ENCODE assay signal across 20 cellular contexts in the genomic region with DNA sequence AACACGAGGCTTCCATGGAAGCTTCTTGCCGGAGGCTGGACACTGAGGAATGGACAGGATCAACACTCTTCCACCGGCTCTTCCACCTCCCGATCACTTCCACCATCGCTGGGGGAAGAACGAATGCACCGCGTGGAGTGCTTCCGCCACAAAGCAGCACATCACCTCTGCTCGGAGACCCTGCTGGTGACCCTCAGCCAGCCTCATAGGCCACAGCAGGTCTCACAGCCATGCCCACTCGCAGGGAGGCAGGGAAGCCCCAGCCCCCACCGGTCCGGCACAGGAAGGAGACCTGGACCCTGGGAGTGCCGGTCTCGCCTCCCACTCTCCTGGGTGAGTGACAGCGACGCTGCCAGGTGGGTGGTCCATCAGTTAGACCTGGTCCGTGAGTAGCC. TPM values are rescaled to one million over a fixed set of nuclear protein-coding genes. Genes with fewer than 3 reads are reported as not detected.
DNase-seq lines count a peak whose midpoint lies in the region; ATAC-seq, FAIRE-seq and TF ChIP-seq lines count a peak whose summit lies in the region.
"Had no signal": no experiment of that assay in that cellular context is flagged by ENCODE, and none has a peak within 500 bp of the region (broad histone marks: within the 10 kb centered on the region; RNA-seq: fewer than 3 reads in every experiment).

No MANE protein-coding gene starts in this region.

- H3K4me3 ChIP-seq in GM12878, result no peak overlapping the region; the same call in 1 of the 2 replicates
- no peak overlapping the region for H3K4me3 ChIP-seq in osteoblast (ENCODE audit: insufficient read depth, low read length)
- H3K4me3 ChIP-seq in body of pancreas, result no peak overlapping the region

- H3K9me3 ChIP-seq in GM12878 (replicated peaks; ENCODE audit: control insufficient read depth, insufficient read depth, low read length) (no peaks in the 10 kb centered on the region), osteoblast (ENCODE audit: low read depth, low read length) (no peaks in the 10 kb centered on the region), body of pancreas (no peaks in the 10 kb centered on the region)

- POLR2A ChIA-PET in GM12878 (lab: Charles Lee), result interaction anchor here (0.9 kb wide), 1 partner anchor 13 kb away, joined by 3 read pairs; no protein-coding TSS in a partner anchor

- H3K27me3 ChIP-seq in GM12878 (replicated peaks in 1 of 2; ENCODE audit: control insufficient read depth in 2 of 2, insufficient read depth in 2 of 2, low read length in 1 of 2) (no peaks in the 10 kb centered on the region), osteoblast (ENCODE audit: insufficient read depth, low read length) (no peaks in the 10 kb centered on the region), body of pancreas (no peaks in the 10 kb centered on the region)
- H3K27me3 ChIP-seq: MG63 had no signal

- no peaks in the 10 kb centered on the region for H3K27me3 Mint-ChIP-seq in activated CD8-positive, alpha-beta memory T cell treated with anti-CD3 and anti-CD28 coated beads, Interleukin-2, amount 10 ng/mL, durations not matched to agents 7 days and 5 days
- H3K27me3 Mint-ChIP-seq in HFFc6 (ENCODE audit: insufficient read depth), result no peaks in the 10 kb centered on the region; the same call in 1 of the 2 replicates

- no peak for ATAC-seq in activated CD8-positive, alpha-beta memory T cell treated with anti-CD3 and anti-CD28 coated beads, Interleukin-2, amount 10 ng/mL, durations not matched to agents 7 days and 5 days
- ATAC-seq in GM12878 (no peak), body of pancreas (no peak)
- ATAC-seq: HCT116, left lobe of liver had no signal

- 93% methylated on average over 18 of the region's 18 CpGs for WGBS in GM12878 (ENCODE audit: insufficient coverage, insufficient replicate concordance, low lambda C conversion rate, missing lambda C conversion rate)
- 88 to 95% methylated on average over 12 to 18 of the region's 18 CpGs for WGBS in body of pancreas, 2 donors

- CTCF ChIA-PET in activated CD8-positive, alpha-beta memory T cell treated with anti-CD3 and anti-CD28 coated beads, Interleukin-2, amount 10 ng/mL, durations not matched to agents 7 days and 5 days (lab: Charles Lee), result interaction anchor here (1.5 kb wide), 1 partner anchor 22 kb away, joined by 3 read pairs; no protein-coding TSS in a partner anchor
- CTCF ChIA-PET in GM12878 (lab: Yijun Ruan, JAX), result interaction anchor here (0.8 to 1.1 kb wide), 3 partner anchors 13 to 31 kb away, joined by 3 to 5 read pairs (median 3); no protein-coding TSS in a partner anchor

- SMC1A ChIA-PET in GM12878 (lab: Charles Lee; ENCODE audit: uncharacterized antibody, unreplicated experiment), result no interaction called here

- TF ChIP-seq POLR2A in GM12878 (IDR thresholded peaks at IDR 0.05; ENCODE audit: low read depth, low read length) (no peak), body of pancreas (IDR thresholded peaks at IDR 0.05) (no peak)

- H2AFZ ChIP-seq in GM12878 (ENCODE audit: control insufficient read depth, low read depth, low read length) (no peak overlapping the region), osteoblast (ENCODE audit: low read length) (peak overlapping the region; percentile 43)

- intact Hi-C loops in GM12878 (cut with micrococcal nuclease; ENCODE audit: unreplicated experiment), result loop anchor here (10.0 kb wide), 1 partner anchor 480 kb away; no protein-coding TSS in a partner anchor
- intact Hi-C loops in body of pancreas (cut with DNase I), result no loop called here

- peak overlapping the region; percentile 98 for H3K27ac Mint-ChIP-seq in activated CD8-positive, alpha-beta memory T cell treated with anti-CD3 and anti-CD28 coated beads, Interleukin-2, amount 10 ng/mL, durations not matched to agents 7 days and 5 days
- peak overlapping the region; percentile 50 for H3K27ac Mint-ChIP-seq in HFFc6
- H3K27ac Mint-ChIP-seq: nephron had no signal

- no peak overlapping the region for H3K4me3 Mint-ChIP-seq in activated CD8-positive, alpha-beta memory T cell treated with anti-CD3 and anti-CD28 coated beads, Interleukin-2, amount 10 ng/mL, durations not matched to agents 7 days and 5 days
- no peak overlapping the region for H3K4me3 Mint-ChIP-seq in HFFc6
- H3K4me3 Mint-ChIP-seq: activated CD4-positive, alpha-beta memory T cell treated with anti-CD3 and anti-CD28 coated beads for 36 hours had no signal

- TF ChIP-seq CTCF in HFFc6 (IDR thresholded peaks at IDR 0.05), result no peak
- no peak for TF ChIP-seq CTCF in GM12878 (IDR thresholded peaks at IDR 0.05 in 2 of 3, conservative IDR thresholded peaks at IDR 0.05 in 1 of 3; ENCODE audit: control insufficient read depth in 2 of 3, extremely low read depth in 1 of 3, insufficient read depth in 1 of 3, low read depth in 3 of 3, low read length in 3 of 3)
- TF ChIP-seq CTCF in osteoblast (IDR thresholded peaks at IDR 0.05; ENCODE audit: extremely low read depth, low read depth, low read length), result no peak
- no peak for TF ChIP-seq CTCF in body of pancreas (IDR thresholded peaks at IDR 0.05)

- in situ Hi-C loops in GM12878 (cut with MboI), result loop anchor here (5.0 kb wide), 1 partner anchor 308 kb away; no protein-coding TSS in a partner anchor

- H3K4me1 ChIP-seq in GM12878 (ENCODE audit: control insufficient read depth, insufficient read depth, low read length) (peaks cover 50% of the 10 kb centered on the region), osteoblast (ENCODE audit: insufficient read depth, low read length) (peaks cover 53% of the 10 kb centered on the region), body of pancreas (peaks cover 18% of the 10 kb centered on the region)

- H4K20me1 ChIP-seq in GM12878 (ENCODE audit: control insufficient read depth, insufficient read depth) (no peaks in the 10 kb centered on the region), osteoblast (ENCODE audit: insufficient read depth, low read length) (peaks cover 7% of the 10 kb centered on the region)

- no TSS peak for BruUV-seq in GM12878 (replicated peaks; lab: Mats Ljungman, UMichigan)

- peaks cover 37% of the 10 kb centered on the region for H3K79me2 ChIP-seq in GM12878 (ENCODE audit: control insufficient read depth, insufficient read depth, low read length)
- H3K79me2 ChIP-seq in osteoblast (ENCODE audit: insufficient read depth, low read length), result peaks cover 28% of the 10 kb centered on the region

- no peak overlapping the region for H3K9ac ChIP-seq in GM12878 (ENCODE audit: control insufficient read depth, insufficient read depth, low read length)

- no peak for TF ChIP-seq EP300 in GM12878 (IDR thresholded peaks at IDR 0.05; ENCODE audit: borderline replicate concordance in 1 of 2, control insufficient read depth in 1 of 2, low read depth in 2 of 2, low read length in 2 of 2)

- H3K36me3 Mint-ChIP-seq in activated CD8-positive, alpha-beta memory T cell treated with anti-CD3 and anti-CD28 coated beads, Interleukin-2, amount 10 ng/mL, durations not matched to agents 7 days and 5 days, result peaks cover 30% of the 10 kb centered on the region
- peaks cover 33% of the 10 kb centered on the region for H3K36me3 Mint-ChIP-seq in HFFc6 (ENCODE audit: low read depth)

- TF ChIP-seq RAD21 in GM12878 (IDR thresholded peaks at IDR 0.05; ENCODE audit: insufficient read depth, low read depth, low read length), result no peak

- no peak overlapping the region for H3K4me2 ChIP-seq in GM12878 (ENCODE audit: control insufficient read depth, insufficient read depth)
- H3K4me2 ChIP-seq in osteoblast (ENCODE audit: insufficient read depth, low read length), result no peak overlapping the region

- no peaks in the 10 kb centered on the region for H3K9me3 Mint-ChIP-seq in activated CD8-positive, alpha-beta memory T cell treated with anti-CD3 and anti-CD28 coated beads, Interleukin-2, amount 10 ng/mL, durations not matched to agents 7 days and 5 days (ENCODE audit: low read depth)
- H3K9me3 Mint-ChIP-seq in HFFc6, result peaks cover 3% of the 10 kb centered on the region; the same call in 1 of the 2 replicates
- H3K9me3 Mint-ChIP-seq: activated CD4-positive, alpha-beta memory T cell treated with anti-CD3 and anti-CD28 coated beads for 36 hours; nephron had no signal

- peak overlapping the region; percentile 92; the same call in 1 of the 2 replicates for H3K27ac ChIP-seq in GM12878 (ENCODE audit: control insufficient read depth, insufficient read depth)
- H3K27ac ChIP-seq in osteoblast (ENCODE audit: low read depth, low read length), result peak overlapping the region; percentile 90
- H3K27ac ChIP-seq in body of pancreas, result no peak overlapping the region

- peaks cover 13 to 21% of the 10 kb centered on the region in 2 experiments for H3K36me3 ChIP-seq in GM12878 (ENCODE audit: control insufficient read depth in 2 of 2, insufficient read depth in 2 of 2, low read length in 1 of 2)
- peaks cover 19% of the 10 kb centered on the region for H3K36me3 ChIP-seq in osteoblast (ENCODE audit: insufficient read depth, low read length)
- H3K36me3 ChIP-seq in body of pancreas (replicated peaks in 1 of 2; ENCODE audit: insufficient read depth in 1 of 2, low read depth in 2 of 2), result peaks cover 0 to 2% of the 10 kb centered on the region in 2 donors

- RAD21 ChIA-PET in GM12878 (lab: Charles Lee; ENCODE audit: unreplicated experiment), result no interaction called here

- H3K4me1 Mint-ChIP-seq in activated CD8-positive, alpha-beta memory T cell treated with anti-CD3 and anti-CD28 coated beads, Interleukin-2, amount 10 ng/mL, durations not matched to agents 7 days and 5 days, result peaks cover 81% of the 10 kb centered on the region
- H3K4me1 Mint-ChIP-seq in HFFc6 (ENCODE audit: low read depth), result peaks cover 67% of the 10 kb centered on the region

- no peak for FAIRE-seq in GM12878 (lab: Jason Lieb, UNC)
- FAIRE-seq: TTC549 had no signal

- DNase-seq in activated CD8-positive, alpha-beta memory T cell treated with anti-CD3 and anti-CD28 coated beads, Interleukin-2, amount 10 ng/mL, durations not matched to agents 7 days and 5 days, result no peak
- DNase-seq in activated CD8-positive, alpha-beta memory T cell treated with anti-CD3 and anti-CD28 coated beads, Interleukin-2, amount 50 U/mL, for 4 hours, result no peak
- DNase-seq in HFFc6, result no peak
- DNase-seq in GM12878 (ENCODE audit: low read depth, low spot score), result no peak
- no peak for DNase-seq in osteoblast (ENCODE audit: insufficient read length, low spot score, missing footprints)
- no peak for DNase-seq in body of pancreas
- DNase-seq in SHP77 (lab: John Stamatoyannopoulos, UW), result no peak
- DNase-seq in iPS-NIHi7 (ENCODE audit: extremely low spot score), result no peak
- DNase-seq: activated CD4-positive, alpha-beta memory T cell treated with anti-CD3 and anti-CD28 coated beads for 36 hours; activated gamma-delta T cell treated with Interleukin-2 at 50 U/mL for 16 hours; Calu3; cortex of kidney; foreskin melanocyte; NCI-H187 treated with DMSO at 0.1 percent for 48 hours; stimulated activated CD4-positive, alpha-beta T cell treated with anti-CD3 and anti-CD28 coated beads, Interleukin-1b, Interleukin-23, amount 100 ng/mL, for 48 hours had no signal

RNA-seq across cellular contexts. Expression of a gene that starts 4.7 kb away (rescaled TPM):
- total RNA-seq in activated CD8-positive, alpha-beta memory T cell treated with anti-CD3 and anti-CD28 coated beads, Interleukin-2, amount 10 ng/mL, durations not matched to agents 7 days and 5 days, result 10 to 100 TPM; 62.0 to 84.7 TPM
- 10 to 100 TPM; 67.8 to 87.1 (median 74.9) TPM for total RNA-seq in HFFc6 (2021; fragmentation: NEBNext Ultra II Directional; extraction: Animal tissue kit (Norgen Biotek cat#: 25700))
- total RNA-seq in GM12878 (2013; cell fraction: nucleolus; rRNA removed), result 10.8 and 11.5 TPM in 2 replicates
- total RNA-seq in GM12878 (2014; rRNA removed) (106 and 109 TPM in 2 replicates), GM12878 (2014; rRNA removed; fragmentation: Illumina TruSeq; extraction: Trizol) (86.8 and 103 TPM in 2 replicates), GM12878 (2021) (89.2 and 95.9 TPM in 2 replicates), osteoblast (35.1 and 35.7 TPM in 2 replicates), body of pancreas (10 to 100 TPM in 1 of 2 donors, 1 to 10 TPM in 1; 4.9 to 16.3 TPM)
- 83.9 TPM for polyA plus RNA-seq in GM12878 (2011; ENCODE audit: low read depth)
- polyA plus RNA-seq in GM12878 (2011; rRNA removed) (93.2 and 130 TPM in 2 replicates), GM12878 (2014; fragmentation: Illumina TruSeq; extraction: Trizol) (47.1 and 105 TPM in 2 replicates), GM12878 (2014; fragmentation: Nextera tagmentation; extraction: Ambion mirVana) (100 to 1,000 TPM; 510 to 559 TPM), GM12878 (2014; rRNA removed) (156 and 175 TPM in 2 replicates), GM12878 (2016; fragmentation: Nextera tagmentation; extraction: Ambion mirVana) (100 to 1,000 TPM; 219 to 221 TPM)
- 93.4 and 134 TPM in 2 replicates for polyA plus RNA-seq in GM12878 (2011; cell fraction: cytosol; rRNA removed)
- 68.3 and 75.4 TPM in 2 replicates for polyA plus RNA-seq in GM12878 (2011; cell fraction: nucleus; rRNA removed)
- polyA plus RNA-seq in GM12878 (2012), result 82.7 and 85.4 TPM in 2 replicates
- polyA minus RNA-seq in GM12878 (2011; rRNA and poly(A)+ RNA removed), result 47.8 and 60.0 TPM in 2 replicates
- polyA minus RNA-seq in GM12878 (2011; cell fraction: cytosol; rRNA and poly(A)+ RNA removed), result 21.2 and 24.9 TPM in 2 replicates
- 29.1 and 36.6 TPM in 2 replicates for polyA minus RNA-seq in GM12878 (2011; cell fraction: nucleus; rRNA and poly(A)+ RNA removed)

RNA-seq across cellular contexts. Expression of a gene that starts 6.3 kb away (rescaled TPM):
- total RNA-seq in activated CD8-positive, alpha-beta memory T cell treated with anti-CD3 and anti-CD28 coated beads, Interleukin-2, amount 10 ng/mL, durations not matched to agents 7 days and 5 days, result 10 to 100 TPM; 35.2 to 37.5 TPM
- total RNA-seq in HFFc6 (2021; fragmentation: NEBNext Ultra II Directional; extraction: Animal tissue kit (Norgen Biotek cat#: 25700)), result 10 to 100 TPM; 33.7 to 55.7 (median 46.2) TPM
- 4.4 and 7.1 TPM in 2 replicates for total RNA-seq in GM12878 (2013; cell fraction: nucleolus; rRNA removed)
- total RNA-seq in GM12878 (2014; rRNA removed), result 55.3 and 57.1 TPM in 2 replicates
- 49.5 and 60.4 TPM in 2 replicates for total RNA-seq in GM12878 (2014; rRNA removed; fragmentation: Illumina TruSeq; extraction: Trizol)
- total RNA-seq in GM12878 (2021), result 56.4 and 57.5 TPM in 2 replicates
- polyA plus RNA-seq in GM12878 (2011; ENCODE audit: low read depth), result 14.7 TPM
- polyA plus RNA-seq in GM12878 (2011; rRNA removed), result 35.6 and 38.7 TPM in 2 replicates
- 88.2 and 134 TPM in 2 replicates for polyA plus RNA-seq in GM12878 (2011; cell fraction: cytosol; rRNA removed)
- polyA plus RNA-seq in GM12878 (2011; cell fraction: nucleus; rRNA removed), result 38.2 and 92.1 TPM in 2 replicates
- polyA plus RNA-seq in GM12878 (2012), result 47.9 and 84.2 TPM in 2 replicates
- 12.1 and 29.4 TPM in 2 replicates for polyA plus RNA-seq in GM12878 (2014; fragmentation: Illumina TruSeq; extraction: Trizol)
- 10 to 100 TPM; 20.7 to 59.0 TPM for polyA plus RNA-seq in GM12878 (2014; fragmentation: Nextera tagmentation; extraction: Ambion mirVana)
- polyA plus RNA-seq in GM12878 (2014; rRNA removed), result 80.9 and 98.9 TPM in 2 replicates
- polyA plus RNA-seq in GM12878 (2016; fragmentation: Nextera tagmentation; extraction: Ambion mirVana), result 100 to 1,000 TPM; 195 to 213 TPM
- polyA minus RNA-seq in GM12878 (2011; rRNA and poly(A)+ RNA removed), result 11.6 and 15.6 TPM in 2 replicates
- polyA minus RNA-seq in GM12878 (2011; cell fraction: cytosol; rRNA and poly(A)+ RNA removed), result 13.9 and 24.0 TPM in 2 replicates
- 8.9 and 20.6 TPM in 2 replicates for polyA minus RNA-seq in GM12878 (2011; cell fraction: nucleus; rRNA and poly(A)+ RNA removed)
- 19.2 and 23.9 TPM in 2 replicates for total RNA-seq in osteoblast
- total RNA-seq in body of pancreas, result 10 to 100 TPM; 12.5 to 41.9 TPM

Comparison
In these comparisons a context has a peak if more than half of its experiments do, and no peak if none do; other contexts are left out.
1. H3K27ac ChIP-seq: peak in GM12878 (single experiment) and osteoblast (single experiment); none in body of pancreas (0 of 4).